In genomic region chr9:21001581-21001980, GRCh38 we compare ENCODE assay signal across 24 cellular contexts. TPM values are rescaled to one million over a fixed set of nuclear protein-coding genes. Genes with fewer than 3 reads are reported as not detected.
A peak's percentile ranks its signal among the peaks of the same experiment; 100 is the strongest.
DNase-seq lines count a peak whose midpoint lies in the region; ATAC-seq and TF ChIP-seq lines count a peak whose summit lies in the region.
"Had no signal": no experiment of that assay in that cellular context is flagged by ENCODE, and none has a peak within 500 bp of the region (broad histone marks: within the 10 kb centered on the region; RNA-seq: fewer than 3 reads in every experiment).

No MANE protein-coding gene starts in this region.

- peak overlapping the region; percentile 73 for H3K27ac Mint-ChIP-seq in CD4-positive, alpha-beta T cell
- H3K27ac Mint-ChIP-seq in CD8-positive, alpha-beta memory T cell, result peak overlapping the region; percentile 76 to 93 (median 80)
- H3K27ac Mint-ChIP-seq in activated T-helper 17 cell treated with anti-CD3 and anti-CD28 coated beads, Interleukin-2, amount 50 U/mL, for 72 hours, result peak overlapping the region; percentile 49
- peak overlapping the region; percentile 90 to 96 for H3K27ac Mint-ChIP-seq in natural killer cell
- H3K27ac Mint-ChIP-seq: dendritic cell treated with granulocyte-macrophage colony-stimulating factor and Interleukin-4, amounts not matched to agents 40 ng/mL and 50 ng/mL, for 4 days; neural progenitor cell had no signal

- peak; percentile 54 for ATAC-seq in CD4-positive, alpha-beta T cell (ENCODE audit: poor library complexity)
- ATAC-seq in activated T-helper 17 cell treated with anti-CD3 and anti-CD28 coated beads, Interleukin-2, amount 50 U/mL, for 72 hours (replicated peaks), result peak; percentile 54
- peak; percentile 79 to 85 (median 85) for ATAC-seq in natural killer cell
- ATAC-seq: mucosa of descending colon, sciatic nerve had no signal

- intact Hi-C loops in CD4-positive, alpha-beta T cell (cut with DNase I, micrococcal nuclease), result no loop called here
- intact Hi-C loops in natural killer cell (cut with micrococcal nuclease), result loop anchor here (2.0 kb wide), 2 partner anchors 29 to 381 kb away; partner anchors contain the start of gene HACD4

- H3K4me1 Mint-ChIP-seq in CD4-positive, alpha-beta T cell (ENCODE audit: low read depth), result peaks cover 33% of the 10 kb centered on the region
- H3K4me1 Mint-ChIP-seq in CD8-positive, alpha-beta memory T cell, result peaks cover 37 to 60% (median 52%) of the 10 kb centered on the region in 3 donors
- peaks cover 21% of the 10 kb centered on the region for H3K4me1 Mint-ChIP-seq in activated T-helper 17 cell treated with anti-CD3 and anti-CD28 coated beads, Interleukin-2, amount 50 U/mL, for 72 hours
- peaks cover 30 to 38% of the 10 kb centered on the region in 2 donors for H3K4me1 Mint-ChIP-seq in natural killer cell
- H3K4me1 Mint-ChIP-seq: neural progenitor cell had no signal

- no peak for TF ChIP-seq CTCF in CD4-positive, alpha-beta T cell (IDR thresholded peaks at IDR 0.05)
- no peak for TF ChIP-seq CTCF in natural killer cell (IDR thresholded peaks at IDR 0.05)
- no peak for TF ChIP-seq CTCF in RWPE1 (conservative IDR thresholded peaks at IDR 0.05; ENCODE audit: low read depth)

- H3K4me1 ChIP-seq in CD8-positive, alpha-beta memory T cell (ENCODE audit: insufficient read depth, low read length), result peaks cover 22% of the 10 kb centered on the region
- H3K4me1 ChIP-seq: neural progenitor cell had no signal

- no peak overlapping the region for H3K4me3 Mint-ChIP-seq in CD4-positive, alpha-beta T cell
- H3K4me3 Mint-ChIP-seq in CD8-positive, alpha-beta memory T cell, result peak overlapping the region; percentile 3 to 66 (median 45)
- peak overlapping the region; percentile 18 for H3K4me3 Mint-ChIP-seq in activated T-helper 17 cell treated with anti-CD3 and anti-CD28 coated beads, Interleukin-2, amount 50 U/mL, for 72 hours
- H3K4me3 Mint-ChIP-seq in natural killer cell, result peak overlapping the region; percentile 62
- H3K4me3 Mint-ChIP-seq: dendritic cell treated with granulocyte-macrophage colony-stimulating factor and Interleukin-4, amounts not matched to agents 40 ng/mL and 50 ng/mL, for 4 days; neural progenitor cell had no signal

- H3K9me3 Mint-ChIP-seq in CD4-positive, alpha-beta T cell, result peaks cover 3% of the 10 kb centered on the region
- peaks cover 2 to 11% (median 5%) of the 10 kb centered on the region in 5 donors for H3K9me3 Mint-ChIP-seq in CD8-positive, alpha-beta memory T cell
- H3K9me3 Mint-ChIP-seq in activated T-helper 17 cell treated with anti-CD3 and anti-CD28 coated beads, Interleukin-2, amount 50 U/mL, for 72 hours, result peaks cover 5% of the 10 kb centered on the region
- peaks cover 0 to 3% of the 10 kb centered on the region in 2 donors for H3K9me3 Mint-ChIP-seq in natural killer cell

- DNase-seq in CD4-positive, alpha-beta T cell, result no peak
- peak in 2 of 5 donors; percentile 34 to 55 for DNase-seq in CD8-positive, alpha-beta memory T cell
- DNase-seq in natural killer cell (no peak), NCI-H2196 (lab: John Stamatoyannopoulos, UW; ENCODE audit: unreplicated experiment) (no peak), RWPE1 (ENCODE audit: low spot score) (no peak), amniotic stem cell (lab: John Stamatoyannopoulos, UW) (no peak)
- DNase-seq: activated CD4-positive, CD25-positive, alpha-beta regulatory T cell; activated effector memory CD4-positive, alpha-beta T cell treated with Interleukin-2 at 50 U/mL for 16 hours; aorta; DMS53; kidney; MG63; mucosa of descending colon; NCI-H1417 treated with DMSO at 0.1 percent for 48 hours; NCI-H2081 treated with DMSO at 0.1 percent for 48 hours; PC-9; SHP77; stimulated activated CD4-positive, alpha-beta T cell treated with anti-CD3 and anti-CD28 coated beads, Interleukin-15, amount 100 ng/mL, for 24 hours; SW 1271; transverse colon had no signal

- H3K27me3 Mint-ChIP-seq in CD4-positive, alpha-beta T cell, result no peaks in the 10 kb centered on the region
- no peaks in the 10 kb centered on the region for H3K27me3 Mint-ChIP-seq in CD8-positive, alpha-beta memory T cell
- no peaks in the 10 kb centered on the region for H3K27me3 Mint-ChIP-seq in activated T-helper 17 cell treated with anti-CD3 and anti-CD28 coated beads, Interleukin-2, amount 50 U/mL, for 72 hours
- no peaks in the 10 kb centered on the region for H3K27me3 Mint-ChIP-seq in natural killer cell (ENCODE audit: low read depth in 2 of 2)
- H3K27me3 Mint-ChIP-seq: dendritic cell treated with granulocyte-macrophage colony-stimulating factor and Interleukin-4, amounts not matched to agents 40 ng/mL and 50 ng/mL, for 4 days had no signal

- H3K9me3 ChIP-seq in CD4-positive, alpha-beta T cell (ENCODE audit: control insufficient read depth, low read length), result peaks cover 8% of the 10 kb centered on the region
- H3K9me3 ChIP-seq in CD8-positive, alpha-beta memory T cell (ENCODE audit: low read length), result no peaks in the 10 kb centered on the region

- H3K36me3 ChIP-seq in CD8-positive, alpha-beta memory T cell (ENCODE audit: insufficient read depth, low read length), result peaks cover 19% of the 10 kb centered on the region
- H3K36me3 ChIP-seq: MG63, neural progenitor cell had no signal

- H3K4me3 ChIP-seq in CD8-positive, alpha-beta memory T cell (ENCODE audit: low read length), result no peak overlapping the region
- H3K4me3 ChIP-seq: MG63, mucosa of descending colon, neural progenitor cell, PC-9, transverse colon had no signal

- H3K27me3 ChIP-seq in CD4-positive, alpha-beta T cell (ENCODE audit: control insufficient read depth, insufficient read depth, low read length), result no peaks in the 10 kb centered on the region
- H3K27me3 ChIP-seq in CD8-positive, alpha-beta memory T cell (ENCODE audit: insufficient read depth, low read length, poor library complexity, severe bottlenecking), result no peaks in the 10 kb centered on the region
- H3K27me3 ChIP-seq: MG63, neural progenitor cell, transverse colon had no signal

- CTCF ChIA-PET in CD4-positive, alpha-beta T cell (lab: Charles Lee), result interaction anchor here (1.0 kb wide), 1 partner anchor 17 kb away, joined by 3 read pairs; no protein-coding TSS in a partner anchor
- CTCF ChIA-PET in CD8-positive, alpha-beta memory T cell (lab: Charles Lee), result interaction anchor here (1.2 to 1.5 kb wide), 2 partner anchors 13 to 29 kb away, joined by 4 to 6 read pairs; no protein-coding TSS in a partner anchor
- CTCF ChIA-PET in RWPE1 (lab: Yijun Ruan, JAX), result interaction anchor here (0.6 kb wide), 1 partner anchor 480 kb away, joined by 6 read pairs; no protein-coding TSS in a partner anchor

- no peak overlapping the region for H3K27ac ChIP-seq in CD4-positive, alpha-beta T cell (ENCODE audit: low read depth, low read length)
- no peak overlapping the region for H3K27ac ChIP-seq in CD8-positive, alpha-beta memory T cell (ENCODE audit: low read depth, low read length)
- H3K27ac ChIP-seq in RWPE1, result no peak overlapping the region
- H3K27ac ChIP-seq: neural progenitor cell, PC-9, transverse colon had no signal

- POLR2A ChIA-PET in CD4-positive, alpha-beta T cell (lab: Charles Lee), result interaction anchor here (0.7 to 1.8 kb wide), 3 partner anchors 9 to 1076 kb away, joined by 3 to 11 read pairs (median 3); partner anchors contain the start of gene HACD4
- POLR2A ChIA-PET in CD8-positive, alpha-beta memory T cell (lab: Charles Lee), result interaction anchor here (0.5 to 1.4 kb wide), 2 partner anchors 29 to 30 kb away, joined by 4 to 8 read pairs; partner anchors contain the start of gene HACD4
- POLR2A ChIA-PET in RWPE1 (lab: Yijun Ruan, JAX; ENCODE audit: low non-redundant PET), result no interaction called here

- H3K36me3 Mint-ChIP-seq in CD4-positive, alpha-beta T cell (ENCODE audit: low read depth), result peaks cover 71% of the 10 kb centered on the region
- peaks cover 28 to 50% (median 33%) of the 10 kb centered on the region in 3 donors for H3K36me3 Mint-ChIP-seq in CD8-positive, alpha-beta memory T cell
- H3K36me3 Mint-ChIP-seq in activated T-helper 17 cell treated with anti-CD3 and anti-CD28 coated beads, Interleukin-2, amount 50 U/mL, for 72 hours (ENCODE audit: low read depth), result peaks cover 25% of the 10 kb centered on the region
- peaks cover 29% of the 10 kb centered on the region for H3K36me3 Mint-ChIP-seq in natural killer cell

RNA-seq across cellular contexts. Expression of gene HACD4, which starts 29.9 kb away (rescaled TPM):
- 1 to 10 TPM; 5.9 to 6.5 TPM for total RNA-seq in CD4-positive, alpha-beta T cell
- total RNA-seq in CD8-positive, alpha-beta memory T cell, result 1 to 10 TPM; 4.4 TPM
- 8.3 TPM for polyA plus RNA-seq in CD8-positive, alpha-beta memory T cell
- total RNA-seq in activated T-helper 17 cell treated with anti-CD3 and anti-CD28 coated beads, Interleukin-2, amount 50 U/mL, for 72 hours, result 1 to 10 TPM; 2.9 to 4.1 TPM
- 10 to 100 TPM; 14.0 to 16.5 (median 14.4) TPM for total RNA-seq in natural killer cell
